9 cellular contexts compared by ENCODE assay signal in the genomic region with DNA sequence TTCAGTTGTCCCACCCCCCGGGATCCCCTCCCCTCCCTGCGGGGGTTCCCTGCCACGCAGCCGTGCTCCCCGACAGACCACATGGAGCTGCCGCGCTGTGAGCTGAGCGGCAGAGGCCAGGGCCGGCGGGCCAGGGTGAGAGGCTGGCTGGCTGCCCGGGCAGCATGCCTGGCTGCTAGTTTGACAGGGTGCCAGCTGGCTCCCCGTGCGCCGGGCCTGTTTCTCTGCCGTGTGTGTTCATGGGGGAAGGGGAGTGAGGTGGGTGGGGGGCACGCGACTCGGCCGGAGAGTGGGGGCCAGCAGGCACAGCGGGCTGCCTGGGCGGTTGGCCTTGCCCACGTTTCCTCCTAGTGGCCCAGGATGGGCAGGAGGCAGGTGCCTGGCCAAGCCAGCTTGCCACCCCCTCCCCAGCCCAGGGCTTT. TPM values are rescaled to one million over a fixed set of nuclear protein-coding genes. Genes with fewer than 3 reads are reported as not detected.
A peak's percentile ranks its signal among the peaks of the same experiment; 100 is the strongest.
DNase-seq lines count a peak whose midpoint lies in the region; ATAC-seq and TF ChIP-seq lines count a peak whose summit lies in the region.
"Had no signal": no experiment of that assay in that cellular context is flagged by ENCODE, and none has a peak within 500 bp of the region (broad histone marks: within the 10 kb centered on the region; RNA-seq: fewer than 3 reads in every experiment).

No MANE protein-coding gene starts in this region.

- no peaks in the 10 kb centered on the region for H3K9me3 Mint-ChIP-seq in activated T-cell treated with anti-CD3 and anti-CD28 coated beads, Interleukin-2, amount 50 U/mL, for 72 hours

- no peak overlapping the region for H3K4me3 Mint-ChIP-seq in activated T-cell treated with anti-CD3 and anti-CD28 coated beads, Interleukin-2, amount 50 U/mL, for 72 hours
- H3K4me3 Mint-ChIP-seq: activated naive CD8-positive, alpha-beta T cell had no signal

- WGBS in thymus: under 1% methylated on average over 22 of the region's 22 CpGs

- no peaks in the 10 kb centered on the region for H3K36me3 ChIP-seq in BE2C
- H3K36me3 ChIP-seq in Loucy (ENCODE audit: insufficient read depth, low read length): peaks cover 8% of the 10 kb centered on the region; the same call in 1 of the 2 replicates
- no peaks in the 10 kb centered on the region for H3K36me3 ChIP-seq in thymus (ENCODE audit: control insufficient read depth, insufficient read depth)

- peaks cover 4% of the 10 kb centered on the region for H3K4me1 Mint-ChIP-seq in activated T-cell treated with anti-CD3 and anti-CD28 coated beads, Interleukin-2, amount 50 U/mL, for 72 hours (ENCODE audit: low read depth)

- DNase-seq in BE2C (peak; percentile 94), hepatic stellate cell (ENCODE audit: low spot score) (peak; percentile 84), GOT3 (lab: John Stamatoyannopoulos, UW) (no peak), HuH-7.5 (ENCODE audit: low spot score) (no peak)
- peak in 1 of 2 donors; percentile 13 for DNase-seq in activated T-cell treated with anti-CD3 and anti-CD28 coated beads, Interleukin-2, amount 50 U/mL, for 72 hours

- peak; percentile 7 to 17 for ATAC-seq in activated T-cell treated with anti-CD3 and anti-CD28 coated beads, Interleukin-2, amount 50 U/mL, for 72 hours (replicated peaks in 1 of 2)
- ATAC-seq in GM19455 (IDR thresholded peaks at IDR 0.05; ENCODE audit: unreplicated experiment): no peak

- peak overlapping the region; percentile 71 for H3K9ac ChIP-seq in Loucy (ENCODE audit: low read depth, low read length, poor library complexity, severe bottlenecking)

- peaks cover 12% of the 10 kb centered on the region for H3F3A ChIP-seq in Loucy (ENCODE audit: low read depth)

- peaks cover 7% of the 10 kb centered on the region for H3K27me3 Mint-ChIP-seq in activated T-cell treated with anti-CD3 and anti-CD28 coated beads, Interleukin-2, amount 50 U/mL, for 72 hours (ENCODE audit: low read depth)

- no peaks in the 10 kb centered on the region for H3K9me3 ChIP-seq in BE2C
- H3K9me3 ChIP-seq in Loucy (ENCODE audit: insufficient read depth, low read depth, low read length): no peaks in the 10 kb centered on the region
- H3K9me3 ChIP-seq in thymus (ENCODE audit: control insufficient read depth): no peaks in the 10 kb centered on the region

- H3K4me1 ChIP-seq in BE2C (peaks cover 42% of the 10 kb centered on the region), Loucy (ENCODE audit: insufficient read depth, low read length, poor library complexity, severe bottlenecking) (peaks cover 22% of the 10 kb centered on the region), thymus (ENCODE audit: control insufficient read depth, insufficient read depth, low read length) (peaks cover 37% of the 10 kb centered on the region)

- H3K36me3 Mint-ChIP-seq in activated T-cell treated with anti-CD3 and anti-CD28 coated beads, Interleukin-2, amount 50 U/mL, for 72 hours (ENCODE audit: insufficient read depth in 2 of 2): no peaks in the 10 kb centered on the region
- H3K36me3 Mint-ChIP-seq: activated naive CD8-positive, alpha-beta T cell had no signal

- no peak overlapping the region for H2AFZ ChIP-seq in Loucy (ENCODE audit: low read length)

- H3K9me2 ChIP-seq in Loucy (replicated peaks; ENCODE audit: low read depth, low read length): no peaks in the 10 kb centered on the region

- TF ChIP-seq CTCF in BE2C (IDR thresholded peaks at IDR 0.05; ENCODE audit: low read depth, low read length) (no peak), Loucy (conservative IDR thresholded peaks at IDR 0.05; ENCODE audit: low read length) (no peak)

- H3K27ac ChIP-seq in thymus (ENCODE audit: low read depth): no peak overlapping the region

- peak overlapping the region; percentile 14 for H3K4me2 ChIP-seq in Loucy (ENCODE audit: low read depth, low read length, poor library complexity, severe bottlenecking)

- peaks cover 84% of the 10 kb centered on the region for H3K79me2 ChIP-seq in Loucy (ENCODE audit: insufficient read depth, low read length)

- H3K27me3 ChIP-seq in BE2C (peaks cover 3% of the 10 kb centered on the region; the same call in 1 of the 2 replicates), Loucy (ENCODE audit: insufficient read depth, low read length, poor library complexity, severe bottlenecking) (no peaks in the 10 kb centered on the region), thymus (ENCODE audit: control insufficient read depth, insufficient read depth) (no peaks in the 10 kb centered on the region)

- peak overlapping the region; percentile 39 for H3K4me3 ChIP-seq in BE2C (ENCODE audit: low read depth, low read length)
- H3K4me3 ChIP-seq in Loucy (ENCODE audit: low read length, poor library complexity, severe bottlenecking): peak overlapping the region; percentile 25
- peak overlapping the region; percentile 8 for H3K4me3 ChIP-seq in thymus (ENCODE audit: low read length)

- peaks cover 16% of the 10 kb centered on the region for H4K20me1 ChIP-seq in Loucy (ENCODE audit: insufficient read depth, low read length, poor library complexity, severe bottlenecking)

- no peak overlapping the region for H3K27ac Mint-ChIP-seq in activated T-cell treated with anti-CD3 and anti-CD28 coated beads, Interleukin-2, amount 50 U/mL, for 72 hours
- H3K27ac Mint-ChIP-seq: activated naive CD8-positive, alpha-beta T cell had no signal

RNA-seq across cellular contexts. Expression of a gene that starts 34.1 kb away (rescaled TPM):
- 23.2 TPM for polyA plus RNA-seq in BE2C (2012; ENCODE audit: insufficient read depth, insufficient read length, low read depth)
- total RNA-seq in activated T-cell treated with anti-CD3 and anti-CD28 coated beads, Interleukin-2, amount 50 U/mL, for 72 hours: under 1 TPM; 0.02 to 0.14 TPM
- polyA plus RNA-seq in thymus: 7.3 TPM

Comparison
In these comparisons a context has a peak if more than half of its experiments do, and no peak if none do; other contexts are left out.
1. DNase-seq: peak in BE2C (single experiment) and hepatic stellate cell (single experiment); none in GOT3 (single experiment) and HuH-7.5 (single experiment).
2. Peak in every context shown above with its lines, with median percentiles within 50 percentile points of each other: H3K4me3 ChIP-seq.